Comparison of ENCODE assay signal across 16 cellular contexts in genomic region chr5:77645995-77646639, GRCh38. TPM values are rescaled to one million over a fixed set of nuclear protein-coding genes. Genes with fewer than 3 reads are reported as not detected.
A peak's percentile ranks its signal among the peaks of the same experiment; 100 is the strongest.
DNase-seq lines count a peak whose midpoint lies in the region; ATAC-seq and TF ChIP-seq lines count a peak whose summit lies in the region.
"Had no signal": no experiment of that assay in that cellular context is flagged by ENCODE, and none has a peak within 500 bp of the region (broad histone marks: within the 10 kb centered on the region; RNA-seq: fewer than 3 reads in every experiment).

No MANE protein-coding gene starts in this region.

- no peaks in the 10 kb centered on the region for H3K9me2 ChIP-seq in hepatocyte (replicated peaks; ENCODE audit: insufficient read depth)

- ATAC-seq in stimulated activated naive CD8-positive, alpha-beta T cell treated with anti-CD3 and anti-CD28 coated beads, Interleukin-15, amount 100 ng/mL, for 72 hours = no peak
- ATAC-seq in GM18520 (IDR thresholded peaks at IDR 0.05; ENCODE audit: unreplicated experiment) = no peak

- no peak for TF ChIP-seq POLR2A in esophagus squamous epithelium (IDR thresholded peaks at IDR 0.05)

- H3K27me3 ChIP-seq in SJCRH30 = no peaks in the 10 kb centered on the region
- H3K27me3 ChIP-seq in hepatocyte = peaks cover 96% of the 10 kb centered on the region
- H3K27me3 ChIP-seq in esophagus squamous epithelium = peaks cover 15 to 98% (median 41%) of the 10 kb centered on the region in 4 donors

- intact Hi-C loops in esophagus squamous epithelium (cut with DNase I) = no loop called here

- peaks cover 91% of the 10 kb centered on the region for H3K27me3 Mint-ChIP-seq in stimulated activated naive CD8-positive, alpha-beta T cell treated with anti-CD3 and anti-CD28 coated beads, Interleukin-15, Interleukin-2, amounts not matched to agents 100 ng/mL and 50 ng/mL, for 24 hours
- peaks cover 98% of the 10 kb centered on the region for H3K27me3 Mint-ChIP-seq in stimulated activated naive CD8-positive, alpha-beta T cell treated with anti-CD3 and anti-CD28 coated beads, Interleukin-15, amount 100 ng/mL, for 72 hours

- peaks cover 2% of the 10 kb centered on the region for H3K9me3 Mint-ChIP-seq in stimulated activated naive CD8-positive, alpha-beta T cell treated with anti-CD3 and anti-CD28 coated beads, Interleukin-15, Interleukin-2, amounts not matched to agents 100 ng/mL and 50 ng/mL, for 24 hours
- peaks cover 5 to 11% of the 10 kb centered on the region in 2 donors for H3K9me3 Mint-ChIP-seq in stimulated activated naive CD8-positive, alpha-beta T cell treated with anti-CD3 and anti-CD28 coated beads, Interleukin-15, amount 100 ng/mL, for 72 hours
- H3K9me3 Mint-ChIP-seq: T-helper 1 cell treated with Interleukin-12 subunit alpha and Interleukin-12 subunit beta and Interleukin-4 antibody, amounts not matched to agents 30 μg/mL and 1 μg/mL, for 36 hours had no signal

- peak overlapping the region; percentile 90 for H3K4me2 ChIP-seq in hepatocyte

- H4K20me1 ChIP-seq in hepatocyte (ENCODE audit: insufficient read depth, poor library complexity, severe bottlenecking) = no peaks in the 10 kb centered on the region

- H2AFZ ChIP-seq in hepatocyte = no peak overlapping the region

- H3K27ac Mint-ChIP-seq in stimulated activated naive CD8-positive, alpha-beta T cell treated with anti-CD3 and anti-CD28 coated beads, Interleukin-15, Interleukin-2, amounts not matched to agents 100 ng/mL and 50 ng/mL, for 24 hours = no peak overlapping the region
- H3K27ac Mint-ChIP-seq in stimulated activated naive CD8-positive, alpha-beta T cell treated with anti-CD3 and anti-CD28 coated beads, Interleukin-15, amount 100 ng/mL, for 72 hours = no peak overlapping the region
- H3K27ac Mint-ChIP-seq: T-helper 1 cell treated with Interleukin-12 subunit alpha and Interleukin-12 subunit beta and Interleukin-4 antibody, amounts not matched to agents 30 μg/mL and 1 μg/mL, for 36 hours had no signal

- H3K4me1 ChIP-seq in SJCRH30 (no peaks in the 10 kb centered on the region), hepatocyte (ENCODE audit: insufficient read depth) (peaks cover 3% of the 10 kb centered on the region), esophagus squamous epithelium (peaks cover 5 to 33% (median 17%) of the 10 kb centered on the region in 3 donors)
- H3K4me1 ChIP-seq: foreskin keratinocyte, parathyroid adenoma had no signal

- H3K4me3 ChIP-seq in SJCRH30 (peak overlapping the region; percentile 52), hepatocyte (no peak overlapping the region), esophagus squamous epithelium (peak overlapping the region in 1 of 4 donors; percentile 58)

- peak overlapping the region; percentile 39 for H3K4me3 Mint-ChIP-seq in stimulated activated naive CD8-positive, alpha-beta T cell treated with anti-CD3 and anti-CD28 coated beads, Interleukin-15, Interleukin-2, amounts not matched to agents 100 ng/mL and 50 ng/mL, for 24 hours
- peak overlapping the region in 1 of 2 donors; percentile 29 for H3K4me3 Mint-ChIP-seq in stimulated activated naive CD8-positive, alpha-beta T cell treated with anti-CD3 and anti-CD28 coated beads, Interleukin-15, amount 100 ng/mL, for 72 hours
- H3K4me3 Mint-ChIP-seq: T-helper 1 cell treated with Interleukin-12 subunit alpha and Interleukin-12 subunit beta and Interleukin-4 antibody, amounts not matched to agents 30 μg/mL and 1 μg/mL, for 36 hours had no signal

- 26% methylated on average over 11 of the region's 11 CpGs for WGBS in hepatocyte (ENCODE audit: low lambda C conversion rate, missing lambda C conversion rate)
- WGBS in esophagus squamous epithelium, 2 donors = 43 to 59% methylated on average over 11 of the region's 11 CpGs

- TF ChIP-seq CTCF in hepatocyte (IDR thresholded peaks at IDR 0.05; ENCODE audit: poor library complexity) (no peak), GM20000 (IDR thresholded peaks at IDR 0.05; ENCODE audit: extremely low read depth, missing control alignments) (no peak), esophagus squamous epithelium (IDR thresholded peaks at IDR 0.05) (no peak)

- H3K27ac ChIP-seq in SJCRH30 = no peak overlapping the region
- H3K27ac ChIP-seq in hepatocyte = no peak overlapping the region
- H3K27ac ChIP-seq in esophagus squamous epithelium = no peak overlapping the region
- H3K27ac ChIP-seq: brain microvascular endothelial cell, foreskin keratinocyte, parathyroid adenoma, spleen had no signal

- no peak for DNase-seq in stimulated activated naive CD8-positive, alpha-beta T cell treated with anti-CD3 and anti-CD28 coated beads, Interleukin-15, amount 100 ng/mL, for 72 hours
- DNase-seq in SJCRH30 (no peak), hepatocyte (ENCODE audit: low spot score) (no peak), mucosa of gallbladder (ENCODE audit: low spot score) (no peak), GM20000 (ENCODE audit: low spot score) (no peak), esophagus squamous epithelium (lab: John Stamatoyannopoulos, UW) (no peak)
- DNase-seq: brain microvascular endothelial cell; DMS79; effector memory CD4-positive, alpha-beta T cell; foreskin keratinocyte; mesendoderm had no signal

- H3K9me3 ChIP-seq in SJCRH30 (replicated peaks) (no peaks in the 10 kb centered on the region), hepatocyte (ENCODE audit: low read depth) (no peaks in the 10 kb centered on the region), esophagus squamous epithelium (no peaks in the 10 kb centered on the region)

- peaks cover 22% of the 10 kb centered on the region for H3K4me1 Mint-ChIP-seq in stimulated activated naive CD8-positive, alpha-beta T cell treated with anti-CD3 and anti-CD28 coated beads, Interleukin-15, Interleukin-2, amounts not matched to agents 100 ng/mL and 50 ng/mL, for 24 hours (ENCODE audit: low read depth)
- peaks cover 27% of the 10 kb centered on the region for H3K4me1 Mint-ChIP-seq in stimulated activated naive CD8-positive, alpha-beta T cell treated with anti-CD3 and anti-CD28 coated beads, Interleukin-15, amount 100 ng/mL, for 72 hours

- no peaks in the 10 kb centered on the region for H3K36me3 ChIP-seq in SJCRH30
- no peaks in the 10 kb centered on the region for H3K36me3 ChIP-seq in hepatocyte (replicated peaks; ENCODE audit: insufficient read depth, low read depth)
- H3K36me3 ChIP-seq in esophagus squamous epithelium = no peaks in the 10 kb centered on the region
- H3K36me3 ChIP-seq: brain microvascular endothelial cell, spleen had no signal

- H3K36me3 Mint-ChIP-seq in stimulated activated naive CD8-positive, alpha-beta T cell treated with anti-CD3 and anti-CD28 coated beads, Interleukin-15, Interleukin-2, amounts not matched to agents 100 ng/mL and 50 ng/mL, for 24 hours (ENCODE audit: low read depth) = peaks cover 1% of the 10 kb centered on the region

- no peaks in the 10 kb centered on the region for H3K79me2 ChIP-seq in hepatocyte
- H3K79me2 ChIP-seq: parathyroid adenoma had no signal

RNA-seq across cellular contexts. Expression of gene OTP, which starts 7.6 kb away (rescaled TPM):
- not detected in 2 replicates for total RNA-seq in SJCRH30 (2014; rRNA removed; shearing (Covaris generic))
- total RNA-seq in hepatocyte (not detected in 2 replicates), mucosa of gallbladder (not detected), esophagus squamous epithelium (not detected)
- not detected in 2 replicates for polyA plus RNA-seq in hepatocyte
- total RNA-seq: foreskin keratinocyte, spleen had no signal
- polyA plus RNA-seq: foreskin keratinocyte, spleen had no signal
